Comparison of ENCODE assay signal across 8 cellular contexts in genomic region chr10:95290446-95290800, GRCh38. TPM values are rescaled to one million over a fixed set of nuclear protein-coding genes. Genes with fewer than 3 reads are reported as not detected.
A peak's percentile ranks its signal among the peaks of the same experiment; 100 is the strongest.
DNase-seq lines count a peak whose midpoint lies in the region; ATAC-seq and TF ChIP-seq lines count a peak whose summit lies in the region.

No MANE protein-coding gene starts in this region.

- H3K27me3 ChIP-seq in BLaER1 treated with 17β-estradiol and CSF1 and Interleukin-3, amounts not matched to agents 10 nM and 100 nM: peaks cover 0 to 1% (median 0%) of the 10 kb centered on the region in 11 experiments; a peak in 1 of 22 replicates
- H3K27me3 ChIP-seq in GM23248 (replicated peaks; ENCODE audit: insufficient read depth) (no peaks in the 10 kb centered on the region), PC-9 (ENCODE audit: insufficient read depth, low read depth) (no peaks in the 10 kb centered on the region), esophagus squamous epithelium (peaks cover 0 to 9% (median 0%) of the 10 kb centered on the region in 4 donors), neutrophil (peaks cover 83% of the 10 kb centered on the region)

- H3K4me1 ChIP-seq in BLaER1 treated with 17β-estradiol and CSF1 and Interleukin-3, amounts not matched to agents 10 nM and 100 nM: peaks cover 44 to 88% (median 85%) of the 10 kb centered on the region in 10 experiments
- peaks cover 24% of the 10 kb centered on the region for H3K4me1 ChIP-seq in GM23248 (ENCODE audit: insufficient read depth)
- H3K4me1 ChIP-seq in PC-9 (replicated peaks; ENCODE audit: insufficient read depth): peaks cover 31% of the 10 kb centered on the region
- peaks cover 18 to 69% (median 37%) of the 10 kb centered on the region in 3 donors for H3K4me1 ChIP-seq in esophagus squamous epithelium
- peaks cover 4 to 13% of the 10 kb centered on the region in 2 experiments for H3K4me1 ChIP-seq in neutrophil (ENCODE audit: control insufficient read depth in 1 of 2, insufficient read depth in 1 of 2, low read depth in 1 of 2, low read length in 1 of 2)

- WGBS in GM23248 (ENCODE audit: low coverage in 1 of 2, low lambda C conversion rate in 2 of 2, missing lambda C conversion rate in 2 of 2), 2 experiments: 0% methylated on average over 6 to 23 of the region's 49 CpGs
- WGBS in esophagus squamous epithelium, 2 donors: no CpG with 5 or more reads among the region's 49 CpGs

- H3K79me2 ChIP-seq in GM23248 (ENCODE audit: insufficient read depth) (peaks cover 50% of the 10 kb centered on the region), PC-9 (ENCODE audit: low read depth) (peaks cover 53% of the 10 kb centered on the region)

- H4K20me1 ChIP-seq in BLaER1 treated with 17β-estradiol and CSF1 and Interleukin-3, amounts not matched to agents 10 nM and 100 nM: peaks cover 0 to 44% (median 39%) of the 10 kb centered on the region in 11 experiments; a peak in 16 of 22 replicates
- H4K20me1 ChIP-seq in GM23248 (ENCODE audit: insufficient read depth): no peaks in the 10 kb centered on the region
- H4K20me1 ChIP-seq in PC-9 (ENCODE audit: insufficient read depth): no peaks in the 10 kb centered on the region

- peak overlapping the region; percentile 71 to 95 (median 91); a peak in 21 of 22 replicates for H3K27ac ChIP-seq in BLaER1 treated with 17β-estradiol and CSF1 and Interleukin-3, amounts not matched to agents 10 nM and 100 nM
- H3K27ac ChIP-seq in GM23248 (no peak overlapping the region), PC-9 (0 out of 2 replicates have a peak overlapping the region, but pooled peaks have one; percentile 23), esophagus squamous epithelium (peak overlapping the region; percentile 89 to 96 (median 94)), neutrophil (no peak overlapping the region)

- H3K9me3 ChIP-seq in BLaER1 treated with 17β-estradiol and CSF1 and Interleukin-3, amounts not matched to agents 10 nM and 100 nM (replicated peaks in 1 of 11): no peaks in the 10 kb centered on the region
- H3K9me3 ChIP-seq in GM23248 (ENCODE audit: low read depth): no peaks in the 10 kb centered on the region
- no peaks in the 10 kb centered on the region for H3K9me3 ChIP-seq in PC-9 (ENCODE audit: insufficient read depth, low read depth)
- no peaks in the 10 kb centered on the region for H3K9me3 ChIP-seq in esophagus squamous epithelium
- H3K9me3 ChIP-seq in neutrophil: no peaks in the 10 kb centered on the region

- intact Hi-C loops in PC-9 (cut with micrococcal nuclease; ENCODE audit: unreplicated experiment) (loop anchor here (1.0 to 2.0 kb wide), 2 partner anchors 44 to 73 kb away; no protein-coding TSS in a partner anchor), esophagus squamous epithelium (cut with DNase I) (no loop called here)

- no peak for TF ChIP-seq POLR2A in esophagus squamous epithelium (IDR thresholded peaks at IDR 0.05)

- H3K9ac ChIP-seq in BLaER1 treated with 17β-estradiol and CSF1 and Interleukin-3, amounts not matched to agents 10 nM and 100 nM: peak overlapping the region; percentile 89 to 96 (median 94)
- peak overlapping the region; percentile 91 for H3K9ac ChIP-seq in GM23248

- no TSS peak for BruUV-seq in PC-9 (replicated peaks; lab: Mats Ljungman, UMichigan)

- DNase-seq in GM23248 (peak; percentile 54), PC-9 (no peak), esophagus squamous epithelium (lab: John Stamatoyannopoulos, UW) (no peak), NCI-H774 (lab: John Stamatoyannopoulos, UW) (no peak)

- peak overlapping the region; percentile 80 to 94 (median 91) for H3K4me3 ChIP-seq in BLaER1 treated with 17β-estradiol and CSF1 and Interleukin-3, amounts not matched to agents 10 nM and 100 nM
- H3K4me3 ChIP-seq in GM23248: peak overlapping the region; percentile 99
- H3K4me3 ChIP-seq in PC-9: peak overlapping the region; percentile 59
- H3K4me3 ChIP-seq in esophagus squamous epithelium: peak overlapping the region; percentile 62 to 98 (median 75)
- H3K4me3 ChIP-seq in neutrophil (ENCODE audit: low read depth in 1 of 2, low read length in 1 of 2): peak overlapping the region; percentile 31 to 60

- H3K9me2 ChIP-seq in GM23248 (ENCODE audit: insufficient read depth) (no peaks in the 10 kb centered on the region), PC-9 (ENCODE audit: insufficient read depth) (no peaks in the 10 kb centered on the region)

- H2AFZ ChIP-seq in GM23248 (peak overlapping the region; percentile 97), PC-9 (peak overlapping the region; percentile 82)

- TF ChIP-seq CTCF in PC-9 (conservative IDR thresholded peaks at IDR 0.05) (no peak), esophagus squamous epithelium (IDR thresholded peaks at IDR 0.05) (no peak), neutrophil (IDR thresholded peaks at IDR 0.05) (no peak)

- ATAC-seq in HG03571 (IDR thresholded peaks at IDR 0.05; ENCODE audit: unreplicated experiment): no peak
- no peak for ATAC-seq in GM18870 (IDR thresholded peaks at IDR 0.05; ENCODE audit: unreplicated experiment)

- in situ Hi-C loops in GM23248 (cut with MboI): no loop called here

- POLR2A ChIA-PET in PC-9 (lab: Charles Lee; ENCODE audit: unreplicated experiment): no interaction called here

- H3F3A ChIP-seq in GM23248 (ENCODE audit: insufficient read depth) (no peaks in the 10 kb centered on the region; the same call in 1 of the 2 replicates), PC-9 (ENCODE audit: insufficient read depth, low read depth) (no peaks in the 10 kb centered on the region; the same call in 1 of the 2 replicates)

- peaks cover 0 to 16% (median under 1%) of the 10 kb centered on the region in 11 experiments; a peak in 6 of 22 replicates for H3K36me3 ChIP-seq in BLaER1 treated with 17β-estradiol and CSF1 and Interleukin-3, amounts not matched to agents 10 nM and 100 nM
- H3K36me3 ChIP-seq in GM23248 (ENCODE audit: low read depth) (no peaks in the 10 kb centered on the region), PC-9 (ENCODE audit: low read depth) (no peaks in the 10 kb centered on the region), esophagus squamous epithelium (no peaks in the 10 kb centered on the region), neutrophil (no peaks in the 10 kb centered on the region)

- H3K4me2 ChIP-seq in BLaER1 treated with 17β-estradiol and CSF1 and Interleukin-3, amounts not matched to agents 10 nM and 100 nM: peak overlapping the region; percentile 87 to 99 (median 96)
- H3K4me2 ChIP-seq in GM23248 (ENCODE audit: unreplicated experiment) (peak overlapping the region; percentile 100), PC-9 (peak overlapping the region; percentile 77)

- CTCF ChIA-PET in PC-9 (lab: Charles Lee): interaction anchor here (0.6 kb wide), 1 partner anchor 107 kb away, joined by 3 read pairs; no protein-coding TSS in a partner anchor

RNA-seq across cellular contexts. Expression of gene PDLIM1, which starts 0.4 kb away (rescaled TPM):
- total RNA-seq in GM23248 (2014; rRNA removed; shearing (Covaris generic)): 16.3 and 32.0 TPM in 2 replicates
- polyA plus RNA-seq in GM23248 (2016; fragmentation: Nextera tagmentation; extraction: Ambion mirVana): 143 and 147 TPM in 2 replicates
- total RNA-seq in PC-9 (2021): 202 and 215 TPM in 2 replicates
- total RNA-seq in esophagus squamous epithelium: 100 to 1,000 TPM in 1 of 4 donors, 10 to 100 TPM in 3; 59.5 to 142 (median 79.2) TPM

Comparison
In these comparisons a context has a peak if more than half of its experiments do, and no peak if none do; other contexts are left out.
1. H3K27ac ChIP-seq: peak in BLaER1 treated with 17β-estradiol and CSF1 and Interleukin-3, amounts not matched to agents 10 nM and 100 nM (11 of 11), PC-9 (single experiment) and esophagus squamous epithelium (4 of 4); none in GM23248 (single experiment) and neutrophil (single experiment).
2. H3K4me3 ChIP-seq: peak in every context shown above with its lines; median percentile 99 in GM23248; 91 in BLaER1 treated with 17β-estradiol and CSF1 and Interleukin-3, amounts not matched to agents 10 nM and 100 nM; 75 in esophagus squamous epithelium; 59 in PC-9; 46 in neutrophil.
3. Peak in every context shown above with its lines, with median percentiles within 50 percentile points of each other: H3K4me2 ChIP-seq.